ENCODE assay signal across 20 cellular contexts in genomic region chr4:121397941-121398601, GRCh38. TPM values are rescaled to one million over a fixed set of nuclear protein-coding genes. Genes with fewer than 3 reads are reported as not detected.
"Had no signal": no experiment of that assay in that cellular context is flagged by ENCODE, and none has a peak within 500 bp of the region (broad histone marks: within the 10 kb centered on the region; RNA-seq: fewer than 3 reads in every experiment).

No MANE protein-coding gene starts in this region.

- H3K4me1 ChIP-seq: ascending aorta, testis, upper lobe of right lung had no signal

- H3K4me1 Mint-ChIP-seq: activated naive CD8-positive, alpha-beta T cell treated with anti-CD3 and anti-CD28 coated beads, Interleukin-2, amount 50 U/mL, for 24 hours; natural killer cell had no signal

- ATAC-seq: activated naive CD8-positive, alpha-beta T cell treated with anti-CD3 and anti-CD28 coated beads, Interleukin-2, amount 50 U/mL, for 24 hours; natural killer cell; stimulated activated naive CD8-positive, alpha-beta T cell treated with anti-CD3 and anti-CD28 coated beads, Interleukin-15, Interleukin-2, amounts not matched to agents 100 U/mL and 50 U/mL, for 24 hours; upper lobe of right lung had no signal

- H3K27ac Mint-ChIP-seq: activated naive CD8-positive, alpha-beta T cell treated with anti-CD3 and anti-CD28 coated beads, Interleukin-2, amount 50 U/mL, for 24 hours; natural killer cell; progenitor cell of endocrine pancreas had no signal

- H3K4me3 Mint-ChIP-seq: activated naive CD8-positive, alpha-beta T cell treated with anti-CD3 and anti-CD28 coated beads, Interleukin-2, amount 50 U/mL, for 24 hours; natural killer cell had no signal

- H3K27ac ChIP-seq: ascending aorta, cardiac muscle cell, coronary artery, testis, upper lobe of right lung, WERI-Rb-1 had no signal

- H3K4me3 ChIP-seq: ascending aorta, cardiac muscle cell, coronary artery, testis, upper lobe of right lung had no signal

- H3K27me3 Mint-ChIP-seq: activated naive CD8-positive, alpha-beta T cell treated with anti-CD3 and anti-CD28 coated beads, Interleukin-2, amount 50 U/mL, for 24 hours; progenitor cell of endocrine pancreas had no signal

- H3K36me3 Mint-ChIP-seq: natural killer cell had no signal

- H3K36me3 ChIP-seq: ascending aorta, cardiac muscle cell, upper lobe of right lung, WERI-Rb-1 had no signal

- DNase-seq: activated CD4-positive, alpha-beta T cell treated with anti-CD3 and anti-CD28 coated beads for 48 hours; activated CD8-positive, alpha-beta memory T cell treated with anti-CD3 and anti-CD28 coated beads for 24 hours; activated naive CD4-positive, alpha-beta T cell treated with Interleukin-2 at 50 U/mL for 16 hours; activated naive CD8-positive, alpha-beta T cell treated with anti-CD3 and anti-CD28 coated beads, Interleukin-2, amount 50 U/mL, for 24 hours; effector CD4-positive, alpha-beta T cell; mammary epithelial cell; natural killer cell; occipital lobe; stimulated activated CD4-positive, alpha-beta T cell treated with anti-CD3 and anti-CD28 coated beads, Interleukin-4, amount 100 ng/mL, for 1 hour; stimulated activated CD8-positive, alpha-beta memory T cell treated with anti-CD3 and anti-CD28 coated beads, Interleukin-4, amount 100 ng/mL, for 48 hours; stimulated activated naive CD8-positive, alpha-beta T cell treated with anti-CD3 and anti-CD28 coated beads, Interleukin-15, Interleukin-2, amounts not matched to agents 100 U/mL and 50 U/mL, for 24 hours; testis; upper lobe of right lung; WERI-Rb-1 had no signal

- H3K27me3 ChIP-seq: ascending aorta, cardiac muscle cell, testis, upper lobe of right lung had no signal

- H3K9me3 ChIP-seq: ascending aorta, testis, upper lobe of right lung had no signal

- H3K9me3 Mint-ChIP-seq: activated naive CD8-positive, alpha-beta T cell treated with anti-CD3 and anti-CD28 coated beads, Interleukin-2, amount 50 U/mL, for 24 hours; natural killer cell had no signal

RNA-seq across cellular contexts. Expression of gene QRFPR, which starts 17.3 kb away (rescaled TPM):
- total RNA-seq: endothelial cell of umbilical vein, mononuclear cell, natural killer cell, occipital lobe, progenitor cell of endocrine pancreas had no signal
- polyA plus RNA-seq: endothelial cell of umbilical vein had no signal
